In the genomic region with DNA sequence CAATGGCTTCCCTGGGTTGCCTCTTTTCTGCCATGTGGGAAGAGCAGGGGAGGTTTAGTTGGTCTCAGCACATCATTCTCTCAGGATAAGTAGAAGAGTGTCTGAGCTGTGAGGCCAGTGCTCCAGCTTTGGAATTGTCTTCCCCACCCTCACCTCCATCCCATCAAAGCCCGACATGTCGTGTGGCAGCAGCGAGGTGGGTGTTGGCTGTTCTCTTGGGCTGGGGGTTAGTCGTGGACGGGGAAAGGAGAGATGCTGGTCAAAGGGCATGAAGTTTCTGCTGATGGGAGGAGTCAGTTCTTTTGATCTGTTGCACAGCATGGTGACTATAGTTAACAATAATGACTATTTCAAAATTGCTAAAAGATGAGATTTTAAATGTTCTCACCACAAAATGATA, we compare ENCODE assay signal across 22 cellular contexts.
A peak's percentile ranks its signal among the peaks of the same experiment; 100 is the strongest.
DNase-seq lines count a peak whose midpoint lies in the region; ATAC-seq, FAIRE-seq and TF ChIP-seq lines count a peak whose summit lies in the region.
"Had no signal": no experiment of that assay in that cellular context is flagged by ENCODE, and none has a peak within 500 bp of the region (broad histone marks: within the 10 kb centered on the region; RNA-seq: fewer than 3 reads in every experiment).

No MANE protein-coding gene starts in this region.

- no peak overlapping the region for H3K4me3 Mint-ChIP-seq in activated T-cell treated with anti-CD3 and anti-CD28 coated beads, Interleukin-2, amount 50 U/mL, for 24 hours
- H3K4me3 Mint-ChIP-seq in MCF 10A (ENCODE audit: unreplicated experiment), result no peak overlapping the region
- H3K4me3 Mint-ChIP-seq: CD4-positive, alpha-beta memory T cell had no signal

- H3K4me1 ChIP-seq in K562 (replicated peaks in 1 of 2; ENCODE audit: control insufficient read depth in 2 of 2, insufficient read depth in 2 of 2, low read length in 2 of 2), result no peaks in the 10 kb centered on the region
- no peaks in the 10 kb centered on the region for H3K4me1 ChIP-seq in sigmoid colon

- no peak for FAIRE-seq in K562 (lab: Jason Lieb, UNC)
- FAIRE-seq: A204.1, GM12878, GM18507, H1 had no signal

- H3K9me3 Mint-ChIP-seq in activated T-cell treated with anti-CD3 and anti-CD28 coated beads, Interleukin-2, amount 50 U/mL, for 24 hours, result peaks cover 8% of the 10 kb centered on the region
- peaks cover 6% of the 10 kb centered on the region for H3K9me3 Mint-ChIP-seq in MCF 10A (ENCODE audit: unreplicated experiment)

- H3K27me3 ChIP-seq in K562 (ENCODE audit: control insufficient read depth in 2 of 2, insufficient read depth in 2 of 2, low read length in 2 of 2) (no peaks in the 10 kb centered on the region), sigmoid colon (no peaks in the 10 kb centered on the region)

- BruUV-seq in K562 (replicated peaks; lab: Mats Ljungman, UMichigan) (no TSS peak), MCF 10A (replicated peaks; lab: Mats Ljungman, UMichigan) (no TSS peak)

- H3K27ac ChIP-seq in K562 (ENCODE audit: extremely low read depth, low read depth, low read length) (no peak overlapping the region), sigmoid colon (no peak overlapping the region)
- H3K27ac ChIP-seq: PC-9, RWPE1 had no signal

- H3K27me3 Mint-ChIP-seq in activated T-cell treated with anti-CD3 and anti-CD28 coated beads, Interleukin-2, amount 50 U/mL, for 24 hours, result peaks cover 49% of the 10 kb centered on the region
- no peaks in the 10 kb centered on the region for H3K27me3 Mint-ChIP-seq in MCF 10A (ENCODE audit: insufficient read depth, unreplicated experiment)

- CTCF ChIA-PET in K562 (lab: Yijun Ruan, JAX; ENCODE audit: low intra/inter-chr PET ratio) (no interaction called here), MCF 10A (lab: Yijun Ruan, JAX) (no interaction called here)

- no peaks in the 10 kb centered on the region for H3K9me3 ChIP-seq in K562 (replicated peaks; ENCODE audit: control insufficient read depth, insufficient read depth, low read depth, low read length)
- peaks cover 0 to 5% (median 1%) of the 10 kb centered on the region in 4 donors for H3K9me3 ChIP-seq in sigmoid colon

- in situ Hi-C loops in K562 (cut with MboI), result no loop called here

- no peak overlapping the region for H2AFZ ChIP-seq in K562 (ENCODE audit: low read depth, low read length)
- H2AFZ ChIP-seq: PC-9 had no signal

- TF ChIP-seq CTCF in GM12865 (IDR thresholded peaks at IDR 0.05; ENCODE audit: insufficient read depth, low read depth, low read length, missing control alignments), result no peak
- no peak for TF ChIP-seq CTCF in K562 (IDR thresholded peaks at IDR 0.05 in 2 of 3, conservative IDR thresholded peaks at IDR 0.05 in 1 of 3; ENCODE audit: insufficient read depth in 2 of 3, low read depth in 1 of 3, low read length in 3 of 3)
- no peak for TF ChIP-seq CTCF in sigmoid colon (IDR thresholded peaks at IDR 0.05)
- TF ChIP-seq CTCF in MCF 10A (IDR thresholded peaks at IDR 0.05; ENCODE audit: unreplicated experiment), result no peak

- no peak overlapping the region for H3K4me3 ChIP-seq in GM12865 (ENCODE audit: low read depth, low read length)
- H3K4me3 ChIP-seq in K562, result no peak overlapping the region
- no peak overlapping the region for H3K4me3 ChIP-seq in sigmoid colon
- H3K4me3 ChIP-seq: GM12878, PC-9 had no signal

- H3K79me2 ChIP-seq in K562 (ENCODE audit: control insufficient read depth, insufficient read depth, low read length), result no peaks in the 10 kb centered on the region

- H3K27ac Mint-ChIP-seq in activated T-cell treated with anti-CD3 and anti-CD28 coated beads, Interleukin-2, amount 50 U/mL, for 24 hours, result no peak overlapping the region
- H3K27ac Mint-ChIP-seq in MCF 10A (ENCODE audit: low read depth, unreplicated experiment), result no peak overlapping the region
- H3K27ac Mint-ChIP-seq: CD4-positive, alpha-beta memory T cell had no signal

- H3K36me3 ChIP-seq in K562 (ENCODE audit: control insufficient read depth, insufficient read depth, low read length), result no peaks in the 10 kb centered on the region
- H3K36me3 ChIP-seq in sigmoid colon, result no peaks in the 10 kb centered on the region

- no peaks in the 10 kb centered on the region for H3K9me1 ChIP-seq in K562 (ENCODE audit: control insufficient read depth, insufficient read depth, low read length)

- peaks cover 2% of the 10 kb centered on the region for H3K4me1 Mint-ChIP-seq in activated T-cell treated with anti-CD3 and anti-CD28 coated beads, Interleukin-2, amount 50 U/mL, for 24 hours (ENCODE audit: low read depth)
- no peaks in the 10 kb centered on the region for H3K4me1 Mint-ChIP-seq in MCF 10A (ENCODE audit: insufficient read depth, unreplicated experiment)

- TF ChIP-seq POLR2A in K562 (conservative IDR thresholded peaks at IDR 0.05), result no peak
- TF ChIP-seq POLR2A in sigmoid colon (IDR thresholded peaks at IDR 0.05), result no peak

- ATAC-seq in K562, result no peak
- ATAC-seq: GM12878 had no signal

- H3K36me3 Mint-ChIP-seq in activated T-cell treated with anti-CD3 and anti-CD28 coated beads, Interleukin-2, amount 50 U/mL, for 24 hours (ENCODE audit: low read depth), result no peaks in the 10 kb centered on the region
- H3K36me3 Mint-ChIP-seq in MCF 10A (ENCODE audit: insufficient read depth, unreplicated experiment), result no peaks in the 10 kb centered on the region

- DNase-seq in activated T-cell treated with anti-CD3 and anti-CD28 coated beads, Interleukin-2, amount 50 U/mL, for 24 hours, result peak; percentile 20
- DNase-seq in activated T-cell treated with anti-CD3 and anti-CD28 coated beads for 4 hours (no peak), GM12865 (ENCODE audit: low read depth) (peak; percentile 25), K562 (ENCODE audit: extremely low read depth in 1 of 4, low spot score in 3 of 4) (peak in 3 of 4 experiments; percentile 0 to 2 (median 1)), sigmoid colon (peak; percentile 39), kidney glomerular epithelial cell (lab: John Stamatoyannopoulos, UW) (no peak), MCF 10A (ENCODE audit: unreplicated experiment) (no peak)
- DNase-seq in stimulated activated CD4-positive, alpha-beta T cell treated with anti-CD3 and anti-CD28 coated beads, Interleukin-2, amount 100 ng/mL, for 24 hours, result no peak
- DNase-seq: Calu3; CD4-positive, alpha-beta memory T cell; GF-D8; NCI-H1417 treated with DMSO at 0.1 percent for 48 hours; NCI-H187 treated with DMSO at 0.1 percent for 48 hours; NCI-H2227 treated with DMSO at 0.1 percent for 48 hours; NCI-H524; NCI-H82; PC-9 had no signal

- no peaks in the 10 kb centered on the region for H4K20me1 ChIP-seq in K562 (replicated peaks; ENCODE audit: control insufficient read depth, insufficient read depth, low read length)

- intact Hi-C loops in K562 (cut with micrococcal nuclease), result no loop called here
- intact Hi-C loops in sigmoid colon (cut with DNase I), result no loop called here
- intact Hi-C loops in MCF 10A (cut with micrococcal nuclease), result no loop called here

- no peak for TF ChIP-seq RAD21 in K562 (CRISPR knock-in tag; conservative IDR thresholded peaks at IDR 0.05 in 1 of 2, IDR thresholded peaks at IDR 0.05 in 1 of 2)

- WGBS in K562 (ENCODE audit: insufficient coverage, low coverage, missing lambda C conversion rate), result 5% methylated on average over 5 of the region's 5 CpGs
- 65 to 83% methylated on average over 5 of the region's 5 CpGs for WGBS in sigmoid colon, 2 donors

- H3K9ac ChIP-seq in K562 (ENCODE audit: insufficient read depth in 1 of 2, low read depth in 2 of 2, low read length in 2 of 2), result no peak overlapping the region

- POLR2A ChIA-PET in K562 (lab: Yijun Ruan, JAX), result no interaction called here
- POLR2A ChIA-PET in MCF 10A (lab: Yijun Ruan, JAX), result no interaction called here

- TF ChIP-seq EP300 in K562 (IDR thresholded peaks at IDR 0.05; ENCODE audit: low read length) (no peak), sigmoid colon (IDR thresholded peaks at IDR 0.05) (no peak)

- no peak overlapping the region for H3K4me2 ChIP-seq in K562 (ENCODE audit: insufficient read depth, low read length)
- H3K4me2 ChIP-seq: PC-9 had no signal

TF ChIP-seq in K562, 482 proteins besides CTCF, POLR2A, EP300 and RAD21 (continues in another document):
- TF ChIP-seq SNIP1 (IDR thresholded peaks at IDR 0.05; ENCODE audit: low read depth) (no peak), COPS2 (conservative IDR thresholded peaks at IDR 0.05) (no peak), HNRNPK (IDR thresholded peaks at IDR 0.05; ENCODE audit: low read depth, low read length, poor library complexity, severe bottlenecking) (no peak), MNT (conservative IDR thresholded peaks at IDR 0.05) (no peak), ZNF175 (CRISPR knock-in tag; IDR thresholded peaks at IDR 0.05; ENCODE audit: low read depth) (no peak), FOS (IDR thresholded peaks at IDR 0.05; ENCODE audit: extremely low read depth, insufficient read length) (no peak), ZNF133 (CRISPR knock-in tag; IDR thresholded peaks at IDR 0.05) (no peak), DPF2 (IDR thresholded peaks at IDR 0.05) (no peak), ZNF41 (CRISPR knock-in tag; conservative IDR thresholded peaks at IDR 0.05) (no peak), ZNF780A (CRISPR knock-in tag; IDR thresholded peaks at IDR 0.05) (no peak), ZNF655 (CRISPR knock-in tag; IDR thresholded peaks at IDR 0.05) (no peak), MTA2 (IDR thresholded peaks at IDR 0.05; ENCODE audit: low read depth) (no peak)

Comparison
In these comparisons a context has a peak if more than half of its experiments do, and no peak if none do; other contexts are left out.
1. DNase-seq: peak in activated T-cell treated with anti-CD3 and anti-CD28 coated beads, Interleukin-2, amount 50 U/mL, for 24 hours (single experiment), GM12865 (single experiment), K562 (3 of 4) and sigmoid colon (single experiment); none in activated T-cell treated with anti-CD3 and anti-CD28 coated beads for 4 hours (single experiment), kidney glomerular epithelial cell (single experiment), stimulated activated CD4-positive, alpha-beta T cell treated with anti-CD3 and anti-CD28 coated beads, Interleukin-2, amount 100 ng/mL, for 24 hours (0 of 2) and MCF 10A (single experiment).